Comparison of ENCODE assay signal across 30 cellular contexts in genomic region chr16:49369638-49370219, GRCh38. TPM values are rescaled to one million over a fixed set of nuclear protein-coding genes. Genes with fewer than 3 reads are reported as not detected.
"Had no signal": no experiment of that assay in that cellular context is flagged by ENCODE, and none has a peak within 500 bp of the region (broad histone marks: within the 10 kb centered on the region; RNA-seq: fewer than 3 reads in every experiment).

No MANE protein-coding gene starts in this region.

- DNase-seq: cortex of kidney; dorsolateral prefrontal cortex; effector CD8-positive, alpha-beta T cell; heart right ventricle; hypothalamus; immature natural killer cell; kidney; left cardiac atrium; left ventricle myocardium inferior; lower lobe of right lung; midbrain; psoas muscle; retina; sigmoid colon; stimulated activated CD4-positive, alpha-beta T cell treated with anti-CD3 and anti-CD28 coated beads, Interleukin-2, amount 100 ng/mL, for 24 hours; stimulated activated naive CD4-positive, alpha-beta T cell; stomach; substantia nigra; transverse colon had no signal

- H3K4me3 Mint-ChIP-seq: immature natural killer cell; memory B cell; natural killer cell treated with Interleukin-12 subunit alpha and Interleukin-12 subunit beta and Interleukin-15 and Interleukin-18, amount 100 ng/mL, for 72 hours had no signal

- ATAC-seq: lower lobe of right lung; natural killer cell treated with Interleukin-12 subunit alpha and Interleukin-12 subunit beta and Interleukin-15 and Interleukin-18, amount 100 ng/mL, for 72 hours; psoas muscle had no signal

- H3K4me1 Mint-ChIP-seq: immature natural killer cell had no signal

- H3K27ac Mint-ChIP-seq: immature natural killer cell; memory B cell; natural killer cell treated with Interleukin-12 subunit alpha and Interleukin-12 subunit beta and Interleukin-15 and Interleukin-18, amount 100 ng/mL, for 72 hours had no signal

- H3K4me1 ChIP-seq: heart right ventricle, left ventricle myocardium inferior, lower lobe of right lung, psoas muscle, sigmoid colon, stomach, transverse colon had no signal

- H3K27me3 ChIP-seq: heart right ventricle, sigmoid colon, stomach, transverse colon had no signal

- H3K36me3 Mint-ChIP-seq: immature natural killer cell; memory B cell; natural killer cell treated with Interleukin-12 subunit alpha and Interleukin-12 subunit beta and Interleukin-15 and Interleukin-18, amount 100 ng/mL, for 72 hours had no signal

- H3K36me3 ChIP-seq: heart right ventricle, left ventricle myocardium inferior, lower lobe of right lung, sigmoid colon, stomach, thoracic aorta, transverse colon had no signal

- H3K27ac ChIP-seq: dorsolateral prefrontal cortex, heart right ventricle, left ventricle myocardium inferior, lower lobe of right lung, parathyroid adenoma, psoas muscle, sigmoid colon, skin epidermis, stomach, thoracic aorta, transverse colon had no signal

- H3K4me3 ChIP-seq: dorsolateral prefrontal cortex, heart right ventricle, left ventricle myocardium inferior, lower lobe of right lung, psoas muscle, sigmoid colon, skin epidermis, stomach, thoracic aorta, transverse colon had no signal

- H3K9me3 ChIP-seq: heart right ventricle, left ventricle myocardium inferior, lower lobe of right lung, psoas muscle, sigmoid colon, thoracic aorta, transverse colon had no signal

RNA-seq across cellular contexts. Expression of gene C16orf78, which starts 3.9 kb away (rescaled TPM):
- total RNA-seq: dorsolateral prefrontal cortex; fibroblast of lung; frontal cortex; glomerular endothelial cell; heart right ventricle; kidney; left cardiac atrium; left ventricle myocardium inferior; lower lobe of right lung; natural killer cell treated with Interleukin-12 subunit alpha and Interleukin-12 subunit beta and Interleukin-15 and Interleukin-18, amount 100 ng/mL, for 72 hours; omental fat pad; psoas muscle; sigmoid colon; stomach; thoracic aorta; transverse colon; urinary bladder had no signal
- polyA plus RNA-seq: esophagus, fibroblast of lung, heart right ventricle, immature natural killer cell, psoas muscle, sigmoid colon, stomach, urinary bladder had no signal
